ENCODE assay signal across 2 cellular contexts in the genomic region with DNA sequence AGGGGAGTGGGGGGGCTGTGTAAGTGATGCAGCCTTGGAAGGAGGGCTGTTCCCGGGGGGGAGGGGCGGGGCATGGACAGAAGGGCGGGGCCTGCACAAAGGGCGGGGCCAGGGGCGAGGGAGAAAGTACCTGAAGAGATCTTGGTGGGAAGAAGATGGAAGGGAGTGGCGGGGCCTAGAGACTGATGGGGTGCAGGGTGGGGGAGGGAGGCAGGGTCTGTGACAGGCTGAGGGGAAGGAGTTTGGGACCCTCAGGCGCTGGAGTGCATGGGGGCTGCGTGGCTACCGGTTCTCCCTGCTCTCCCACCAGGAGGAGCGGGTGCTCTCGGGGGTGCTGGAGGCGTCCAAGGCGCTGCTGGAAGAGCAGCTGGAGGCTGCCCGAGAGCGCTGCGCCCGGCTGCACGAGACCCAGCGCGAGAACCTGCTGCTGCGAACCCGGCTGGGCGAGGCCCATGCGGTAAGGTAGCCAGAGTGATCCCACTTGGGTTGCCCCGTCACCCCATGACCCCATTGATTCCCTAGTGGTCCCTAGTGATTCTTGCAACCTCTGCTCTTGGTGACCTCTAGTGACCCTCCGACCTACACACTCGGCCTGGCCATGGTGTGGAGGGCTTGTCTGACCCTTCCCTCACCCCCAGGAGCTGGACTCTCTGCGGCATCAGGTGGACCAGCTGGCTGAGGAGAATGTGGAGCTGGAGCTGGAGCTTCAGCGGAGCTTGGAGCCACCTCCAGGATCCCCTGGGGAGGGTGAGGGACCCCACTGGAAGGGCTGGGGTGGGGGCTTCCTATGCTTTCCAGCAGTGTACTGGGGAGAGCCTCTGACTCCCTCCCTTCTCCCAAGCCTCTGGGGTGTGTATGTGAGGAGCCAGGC.
TF ChIP-seq lines count a peak whose summit lies in the region.

No MANE protein-coding gene starts in this region.

TF ChIP-seq in IMR-90, 13 proteins besides CTCF, POLR2A, EP300 and RAD21:
- TF ChIP-seq MAZ (IDR thresholded peaks at IDR 0.05; ENCODE audit: borderline replicate concordance, low read depth, low read length) = no peak
- TF ChIP-seq, protein P1, sequence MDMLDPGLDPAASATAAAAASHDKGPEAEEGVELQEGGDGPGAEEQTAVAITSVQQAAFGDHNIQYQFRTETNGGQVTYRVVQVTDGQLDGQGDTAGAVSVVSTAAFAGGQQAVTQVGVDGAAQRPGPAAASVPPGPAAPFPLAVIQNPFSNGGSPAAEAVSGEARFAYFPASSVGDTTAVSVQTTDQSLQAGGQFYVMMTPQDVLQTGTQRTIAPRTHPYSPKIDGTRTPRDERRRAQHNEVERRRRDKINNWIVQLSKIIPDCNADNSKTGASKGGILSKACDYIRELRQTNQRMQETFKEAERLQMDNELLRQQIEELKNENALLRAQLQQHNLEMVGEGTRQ (IDR thresholded peaks at IDR 0.05; ENCODE audit: low read depth, low read length) = no peak
- TF ChIP-seq RCOR1 (IDR thresholded peaks at IDR 0.05; ENCODE audit: insufficient replicate concordance, low read length) = no peak
- TF ChIP-seq RFX5 (IDR thresholded peaks at IDR 0.05; ENCODE audit: low read depth, low read length) = no peak
- TF ChIP-seq, protein P2, sequence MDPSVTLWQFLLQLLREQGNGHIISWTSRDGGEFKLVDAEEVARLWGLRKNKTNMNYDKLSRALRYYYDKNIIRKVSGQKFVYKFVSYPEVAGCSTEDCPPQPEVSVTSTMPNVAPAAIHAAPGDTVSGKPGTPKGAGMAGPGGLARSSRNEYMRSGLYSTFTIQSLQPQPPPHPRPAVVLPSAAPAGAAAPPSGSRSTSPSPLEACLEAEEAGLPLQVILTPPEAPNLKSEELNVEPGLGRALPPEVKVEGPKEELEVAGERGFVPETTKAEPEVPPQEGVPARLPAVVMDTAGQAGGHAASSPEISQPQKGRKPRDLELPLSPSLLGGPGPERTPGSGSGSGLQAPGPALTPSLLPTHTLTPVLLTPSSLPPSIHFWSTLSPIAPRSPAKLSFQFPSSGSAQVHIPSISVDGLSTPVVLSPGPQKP (IDR thresholded peaks at IDR 0.05; ENCODE audit: borderline replicate concordance, low read depth, low read length) = no peak
- no peak for TF ChIP-seq CHD1 (IDR thresholded peaks at IDR 0.05; ENCODE audit: low read depth, low read length)
- no peak for TF ChIP-seq NFE2L2 (IDR thresholded peaks at IDR 0.05; ENCODE audit: low read depth, low read length)
- TF ChIP-seq SMC3 (IDR thresholded peaks at IDR 0.05; ENCODE audit: low read depth, low read length) = no peak
- TF ChIP-seq MXI1 (IDR thresholded peaks at IDR 0.05; ENCODE audit: borderline replicate concordance, low read depth, low read length) = no peak
- TF ChIP-seq FOS (IDR thresholded peaks at IDR 0.05; ENCODE audit: low read depth, low read length) = no peak
- no peak for TF ChIP-seq BHLHE40 (IDR thresholded peaks at IDR 0.05; ENCODE audit: low read depth, low read length)
- TF ChIP-seq MAFK (IDR thresholded peaks at IDR 0.05; ENCODE audit: low read depth, low read length) = no peak
- no peak for TF ChIP-seq CEBPB (IDR thresholded peaks at IDR 0.05; ENCODE audit: low read depth, low read length)
TF ChIP-seq in IMR-90: peak in this region for 0.

TF ChIP-seq in endothelial cell of umbilical vein, 7 proteins besides CTCF, POLR2A, EP300 and RAD21:
- TF ChIP-seq EZH2 (IDR thresholded peaks at IDR 0.05; ENCODE audit: borderline replicate concordance, low read depth, low read length, severe bottlenecking) (no peak), MYC (IDR thresholded peaks at IDR 0.05; ENCODE audit: low read depth, low read length) (no peak), FOS (IDR thresholded peaks at IDR 0.05; ENCODE audit: borderline replicate concordance, insufficient read depth, low read length) (no peak), GATA2 (IDR thresholded peaks at IDR 0.05; ENCODE audit: insufficient read depth, insufficient read length, low read depth, low read length) (no peak), POLR2AphosphoS5 (IDR thresholded peaks at IDR 0.05; ENCODE audit: insufficient read depth, low read depth, low read length) (no peak), JUN (IDR thresholded peaks at IDR 0.05; ENCODE audit: borderline replicate concordance, insufficient read depth, insufficient read length, low read depth) (no peak)
- TF ChIP-seq, protein P3, sequence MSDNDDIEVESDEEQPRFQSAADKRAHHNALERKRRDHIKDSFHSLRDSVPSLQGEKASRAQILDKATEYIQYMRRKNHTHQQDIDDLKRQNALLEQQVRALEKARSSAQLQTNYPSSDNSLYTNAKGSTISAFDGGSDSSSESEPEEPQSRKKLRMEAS (IDR thresholded peaks at IDR 0.05; ENCODE audit: insufficient read depth, insufficient read length) = no peak
